28 cellular contexts compared by ENCODE assay signal in the genomic region with DNA sequence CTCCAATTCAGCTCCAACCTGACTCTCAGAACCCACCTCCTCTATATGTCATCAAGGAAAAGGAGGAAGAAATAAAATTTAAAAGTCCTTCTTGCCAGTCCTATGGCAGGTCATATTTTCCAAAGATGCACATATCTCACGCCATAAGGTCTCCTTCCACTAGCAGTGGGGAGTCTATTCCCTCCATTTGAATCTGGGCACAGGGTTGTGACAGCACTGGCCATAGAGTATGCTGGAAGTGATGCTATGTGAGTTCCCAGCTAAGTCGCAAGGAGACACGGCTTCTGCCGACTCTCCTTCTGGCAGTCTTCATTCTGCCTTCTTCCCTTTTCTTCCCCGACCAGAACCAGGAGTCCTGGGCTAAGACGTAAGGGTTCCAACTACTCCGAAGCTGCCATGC.
"Had no signal": no experiment of that assay in that cellular context is flagged by ENCODE, and none has a peak within 500 bp of the region (broad histone marks: within the 10 kb centered on the region; RNA-seq: fewer than 3 reads in every experiment).

No MANE protein-coding gene starts in this region.

- H3K36me3 ChIP-seq: colonic mucosa, gastrocnemius medialis, ovary, right lobe of liver, tibial artery had no signal

- ATAC-seq: esophagus mucosa; gastrocnemius medialis; left lobe of liver; naive thymus-derived CD4-positive, alpha-beta T cell; right lobe of liver; stimulated activated naive CD8-positive, alpha-beta T cell treated with anti-CD3 and anti-CD28 coated beads, Interleukin-15, amount 100 ng/mL, for 72 hours had no signal

- H3K4me1 ChIP-seq: colonic mucosa, gastrocnemius medialis, right lobe of liver, testis had no signal

- H3K27ac ChIP-seq: colonic mucosa, epithelial cell of prostate, gastrocnemius medialis, ovary, right lobe of liver, testis, tibial artery had no signal

- H3K27me3 Mint-ChIP-seq: dendritic cell treated with granulocyte-macrophage colony-stimulating factor and Interleukin-4, amounts not matched to agents 40 ng/mL and 50 ng/mL, for 4 days; memory B cell; stimulated activated naive CD8-positive, alpha-beta T cell treated with anti-CD3 and anti-CD28 coated beads, Interleukin-15, amount 100 ng/mL, for 72 hours; type B pancreatic cell had no signal

- H3K4me3 ChIP-seq: colonic mucosa, gastrocnemius medialis, lung, ovary, right lobe of liver, testis, tibial artery had no signal

- H3K4me1 Mint-ChIP-seq: memory B cell; naive thymus-derived CD4-positive, alpha-beta T cell; stimulated activated naive CD8-positive, alpha-beta T cell treated with anti-CD3 and anti-CD28 coated beads, Interleukin-15, amount 100 ng/mL, for 72 hours had no signal

- H3K36me3 Mint-ChIP-seq: memory B cell; naive thymus-derived CD4-positive, alpha-beta T cell; type B pancreatic cell had no signal

- H3K9me3 ChIP-seq: colonic mucosa, gastrocnemius medialis, ovary, right lobe of liver, testis, tibial artery had no signal

- DNase-seq: colonic mucosa; effector CD8-positive, alpha-beta T cell; endodermal cell; foreskin fibroblast; gastrocnemius medialis; head of caudate nucleus; midbrain; naive thymus-derived CD4-positive, alpha-beta T cell; occipital lobe; ovary; retina; right lobe of liver; small intestine; stimulated activated CD4-positive, alpha-beta T cell treated with anti-CD3 and anti-CD28 coated beads, Interleukin-15, amount 100 ng/mL, for 24 hours; stimulated activated CD4-positive, alpha-beta T cell treated with anti-CD3 and anti-CD28 coated beads, Interleukin-2, amount 100 ng/mL, for 48 hours; stimulated activated naive CD4-positive, alpha-beta T cell; stimulated activated naive CD8-positive, alpha-beta T cell treated with anti-CD3 and anti-CD28 coated beads, Interleukin-15, amount 100 ng/mL, for 72 hours; testis; tibial artery had no signal

- H3K9me3 Mint-ChIP-seq: dendritic cell treated with granulocyte-macrophage colony-stimulating factor and Interleukin-4, amounts not matched to agents 40 ng/mL and 50 ng/mL, for 4 days; endodermal cell; stimulated activated naive CD8-positive, alpha-beta T cell treated with anti-CD3 and anti-CD28 coated beads, Interleukin-15, amount 100 ng/mL, for 72 hours; type B pancreatic cell had no signal

- FAIRE-seq: keratinocyte, small intestine had no signal

- H3K27me3 ChIP-seq: colonic mucosa, gastrocnemius medialis, ovary, right lobe of liver, testis, tibial artery had no signal

- H3K27ac Mint-ChIP-seq: dendritic cell treated with granulocyte-macrophage colony-stimulating factor and Interleukin-4, amounts not matched to agents 40 ng/mL and 50 ng/mL, for 4 days; memory B cell; naive thymus-derived CD4-positive, alpha-beta T cell; stimulated activated naive CD8-positive, alpha-beta T cell treated with anti-CD3 and anti-CD28 coated beads, Interleukin-15, amount 100 ng/mL, for 72 hours; type B pancreatic cell had no signal

- H3K4me3 Mint-ChIP-seq: dendritic cell treated with granulocyte-macrophage colony-stimulating factor and Interleukin-4, amounts not matched to agents 40 ng/mL and 50 ng/mL, for 4 days; endodermal cell; memory B cell; naive thymus-derived CD4-positive, alpha-beta T cell; nephron; stimulated activated naive CD8-positive, alpha-beta T cell treated with anti-CD3 and anti-CD28 coated beads, Interleukin-15, amount 100 ng/mL, for 72 hours; type B pancreatic cell had no signal
